In the genomic region with DNA sequence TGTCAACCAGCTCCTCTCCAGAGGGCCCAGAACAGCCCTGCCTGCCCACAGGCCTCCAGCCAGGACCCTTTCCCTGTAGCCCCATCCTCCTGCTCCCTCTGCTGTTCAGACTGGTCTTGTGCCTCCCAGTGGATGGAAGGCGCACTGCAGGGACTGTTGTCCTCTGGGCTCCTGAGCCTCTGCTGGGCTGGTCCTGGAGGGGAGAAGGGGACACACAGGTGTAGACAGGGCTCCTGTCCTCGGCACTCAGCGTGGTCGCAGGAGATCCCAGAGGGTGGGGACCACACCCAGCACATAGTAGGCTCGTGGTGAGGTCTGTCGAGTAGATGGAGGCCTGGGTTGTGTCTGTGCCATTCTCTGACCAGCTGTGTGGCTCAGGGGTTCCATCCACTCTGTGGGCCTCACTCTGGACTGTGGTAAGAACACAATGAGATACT, we compare ENCODE assay signal across 8 cellular contexts. TPM values are rescaled to one million over a fixed set of nuclear protein-coding genes. Genes with fewer than 3 reads are reported as not detected.
DNase-seq lines count a peak whose midpoint lies in the region; ATAC-seq and TF ChIP-seq lines count a peak whose summit lies in the region.

No MANE protein-coding gene starts in this region.

- DNase-seq in NCI-H2227 (lab: John Stamatoyannopoulos, UW; ENCODE audit: unreplicated experiment) (peak; percentile 63), NCI-H2227 treated with DMSO at 0.1 percent for 48 hours (lab: John Stamatoyannopoulos, UW) (no peak), NCI-H146 treated with DMSO at 0.1 percent for 48 hours (lab: John Stamatoyannopoulos, UW; ENCODE audit: unreplicated experiment) (peak; percentile 21), activated T-cell treated with anti-CD3 and anti-CD28 coated beads for 48 hours (ENCODE audit: low read depth) (peak; percentile 51), fibroblast of pulmonary artery (ENCODE audit: low read depth) (peak; percentile 48), omental fat pad (ENCODE audit: low spot score) (no peak)

- ATAC-seq in omental fat pad (ENCODE audit: low FRiP score) (peak; percentile 20), GM18858 (IDR thresholded peaks at IDR 0.05; ENCODE audit: unreplicated experiment) (no peak), HG02870 (IDR thresholded peaks at IDR 0.05; ENCODE audit: unreplicated experiment) (no peak)

- TF ChIP-seq CTCF in fibroblast of pulmonary artery (IDR thresholded peaks at IDR 0.05; ENCODE audit: low read length, missing control alignments), result peak; percentile 84
- no peak for TF ChIP-seq CTCF in omental fat pad (IDR thresholded peaks at IDR 0.05)

- no peak overlapping the region for H3K4me3 ChIP-seq in fibroblast of pulmonary artery (replicated peaks; ENCODE audit: low read depth, low read length)

RNA-seq across cellular contexts. Expression of a gene that starts 11.5 kb away (rescaled TPM):
- 10 to 100 TPM; 25.7 to 62.0 (median 35.9) TPM for total RNA-seq in omental fat pad

RNA-seq across cellular contexts. Expression of a gene that starts 52.5 kb away (rescaled TPM):
- 10 to 100 TPM in 3 of 4 donors, 1 to 10 TPM in 1; 6.9 to 22.7 (median 10.9) TPM for total RNA-seq in omental fat pad

Comparison
In these comparisons a context has a peak if more than half of its experiments do, and no peak if none do; other contexts are left out.
1. DNase-seq: peak in NCI-H2227 (single experiment), NCI-H146 treated with DMSO at 0.1 percent for 48 hours (single experiment), activated T-cell treated with anti-CD3 and anti-CD28 coated beads for 48 hours (single experiment) and fibroblast of pulmonary artery (single experiment); none in NCI-H2227 treated with DMSO at 0.1 percent for 48 hours (single experiment) and omental fat pad (single experiment).